Comparison of ENCODE assay signal across 9 cellular contexts in genomic region chr5:59034498-59035186, GRCh38.
A peak's percentile ranks its signal among the peaks of the same experiment; 100 is the strongest.
DNase-seq lines count a peak whose midpoint lies in the region; TF ChIP-seq lines count a peak whose summit lies in the region.
"Had no signal": no experiment of that assay in that cellular context is flagged by ENCODE, and none has a peak within 500 bp of the region (broad histone marks: within the 10 kb centered on the region; RNA-seq: fewer than 3 reads in every experiment).

No MANE protein-coding gene starts in this region.

- H3K4me3 ChIP-seq in right atrium auricular region (no peak overlapping the region), coronary artery (peak overlapping the region; percentile 21)
- H3K4me3 ChIP-seq: lung had no signal

- H3K36me3 Mint-ChIP-seq in HFFc6 (ENCODE audit: low read depth) (peaks cover 6% of the 10 kb centered on the region; the same call in 1 of the 2 replicates), nephron (ENCODE audit: low read depth) (peaks cover 22% of the 10 kb centered on the region)

- no peaks in the 10 kb centered on the region for H3K36me3 ChIP-seq in right atrium auricular region

- H3K4me1 ChIP-seq in right atrium auricular region: peaks cover 0 to 34% of the 10 kb centered on the region in 2 donors

- H3K27me3 Mint-ChIP-seq in HFFc6 (ENCODE audit: insufficient read depth) (peaks cover 3% of the 10 kb centered on the region), nephron (ENCODE audit: low read depth) (peaks cover 6% of the 10 kb centered on the region)

- TF ChIP-seq CTCF in right atrium auricular region (IDR thresholded peaks at IDR 0.05): peak; percentile 60 to 73
- TF ChIP-seq CTCF in HFFc6 (IDR thresholded peaks at IDR 0.05): peak; percentile 80
- peak; percentile 89 for TF ChIP-seq CTCF in RWPE1 (conservative IDR thresholded peaks at IDR 0.05; ENCODE audit: low read depth)
- no peak for TF ChIP-seq CTCF in coronary artery (IDR thresholded peaks at IDR 0.05)
- TF ChIP-seq CTCF in nephron (IDR thresholded peaks at IDR 0.05; ENCODE audit: unreplicated experiment in 3 of 3): peak; percentile 50 to 73 (median 69)

- H3K27ac ChIP-seq in right atrium auricular region (peak overlapping the region; percentile 37 to 85), RWPE1 (no peak overlapping the region), coronary artery (peak overlapping the region in 1 of 2 donors; percentile 14)

- H3K27ac Mint-ChIP-seq in HFFc6 (no peak overlapping the region; the same call in 1 of the 2 replicates), nephron (peak overlapping the region; percentile 27 to 94 (median 86))

- DNase-seq in right atrium auricular region (ENCODE audit: low spot score) (no peak), cardiac septum (ENCODE audit: low spot score) (no peak), HFFc6 (peak; percentile 48), RWPE1 (ENCODE audit: low spot score) (peak; percentile 56), coronary artery (ENCODE audit: low spot score) (no peak), NCI-H524 treated with DMSO at 0.1 percent for 48 hours (lab: John Stamatoyannopoulos, UW) (no peak), NCI-H2107 (lab: John Stamatoyannopoulos, UW) (no peak)

- H3K9me3 Mint-ChIP-seq in HFFc6: no peaks in the 10 kb centered on the region
- peaks cover 10% of the 10 kb centered on the region for H3K9me3 Mint-ChIP-seq in nephron

- CTCF ChIA-PET in RWPE1 (lab: Yijun Ruan, JAX): interaction anchor here (0.5 to 3.5 kb wide), 13 partner anchors 9 to 1390 kb away, joined by 3 to 24 read pairs (median 4); no protein-coding TSS in a partner anchor

- no peaks in the 10 kb centered on the region for H3K27me3 ChIP-seq in right atrium auricular region

- intact Hi-C loops in cardiac septum (cut with DNase I): loop anchor here (10.0 kb wide), 1 partner anchor 330 kb away; no protein-coding TSS in a partner anchor

- POLR2A ChIA-PET in RWPE1 (lab: Yijun Ruan, JAX; ENCODE audit: low non-redundant PET): no interaction called here

- H3K4me3 Mint-ChIP-seq in HFFc6 (no peak overlapping the region), nephron (peak overlapping the region in 2 of 3 experiments; percentile 9 to 35)

- peaks cover 0 to 3% of the 10 kb centered on the region in 2 donors for H3K9me3 ChIP-seq in right atrium auricular region

- H3K4me1 Mint-ChIP-seq in HFFc6 (ENCODE audit: low read depth): peaks cover 44% of the 10 kb centered on the region
- H3K4me1 Mint-ChIP-seq in nephron: peaks cover 55% of the 10 kb centered on the region

Comparison
In these comparisons a context has a peak if more than half of its experiments do, and no peak if none do; other contexts are left out.
1. DNase-seq: peak in HFFc6 (single experiment) and RWPE1 (single experiment); none in right atrium auricular region (single experiment), cardiac septum (single experiment), coronary artery (single experiment), NCI-H524 treated with DMSO at 0.1 percent for 48 hours (single experiment) and NCI-H2107 (single experiment).